Comparison of ENCODE assay signal across 1 cellular context in genomic region chr11:73217810-73218105, GRCh38.
TF ChIP-seq lines count a peak whose summit lies in the region.

No MANE protein-coding gene starts in this region.

TF ChIP-seq in endothelial cell of umbilical vein, 7 proteins besides CTCF, POLR2A, EP300 and RAD21 (continued from another document):
- TF ChIP-seq POLR2AphosphoS5 (IDR thresholded peaks at IDR 0.05; ENCODE audit: insufficient read depth, low read depth, low read length), result no peak
- no peak for TF ChIP-seq JUN (IDR thresholded peaks at IDR 0.05; ENCODE audit: borderline replicate concordance, insufficient read depth, insufficient read length, low read depth)
- no peak for TF ChIP-seq EZH2 (IDR thresholded peaks at IDR 0.05; ENCODE audit: borderline replicate concordance, low read depth, low read length, severe bottlenecking)
